ENCODE assay signal across 7 cellular contexts in genomic region chr10:47047577-47048532, GRCh38.
DNase-seq lines count a peak whose midpoint lies in the region; ATAC-seq and TF ChIP-seq lines count a peak whose summit lies in the region.

No MANE protein-coding gene starts in this region.

- ATAC-seq in activated naive CD8-positive, alpha-beta T cell treated with anti-CD3 and anti-CD28 coated beads, Interleukin-2, amount 10 ng/mL, durations not matched to agents 7 days and 5 days (ENCODE audit: low read depth), result peak; percentile 65
- ATAC-seq in left cardiac atrium (peak; percentile 57 to 65), GM21825 (IDR thresholded peaks at IDR 0.05; ENCODE audit: unreplicated experiment) (no peak)

- in situ Hi-C loops in KBM-7 (cut with MboI; ENCODE audit: low pct_unique_long_range_greater_than_20kb, low sequenced_read_pairs), result no loop called here

- H3K4me3 Mint-ChIP-seq in activated naive CD8-positive, alpha-beta T cell treated with anti-CD3 and anti-CD28 coated beads, Interleukin-2, amount 10 ng/mL, durations not matched to agents 7 days and 5 days, result no peak overlapping the region

- TF ChIP-seq CTCF in GM12865 (IDR thresholded peaks at IDR 0.05; ENCODE audit: insufficient read depth, low read depth, low read length, missing control alignments), result peak; percentile 83
- peak; percentile 85 for TF ChIP-seq CTCF in retinal pigment epithelial cell (conservative IDR thresholded peaks at IDR 0.05; ENCODE audit: low read depth, low read length)

- H3K4me3 ChIP-seq in GM12865 (ENCODE audit: low read depth, low read length), result no peak overlapping the region
- no peak overlapping the region for H3K4me3 ChIP-seq in retinal pigment epithelial cell (ENCODE audit: low read length)

- DNase-seq in GM12865 (ENCODE audit: low read depth) (peak; percentile 76), KBM-7 (peak; percentile 70), T-helper 1 cell (peak; percentile 50 to 74 (median 61)), left cardiac atrium (peak; percentile 85), retinal pigment epithelial cell (ENCODE audit: low read depth) (peak; percentile 5)
- DNase-seq in activated naive CD8-positive, alpha-beta T cell treated with anti-CD3 and anti-CD28 coated beads, Interleukin-2, amount 10 ng/mL, durations not matched to agents 7 days and 5 days, result peak; percentile 85

- POLR2A ChIA-PET in activated naive CD8-positive, alpha-beta T cell treated with anti-CD3 and anti-CD28 coated beads, Interleukin-2, amount 10 ng/mL, durations not matched to agents 7 days and 5 days (lab: Charles Lee), result interaction anchor here (0.9 to 2.3 kb wide), 4 partner anchors 118 to 267 kb away, joined by 3 to 27 read pairs (median 4); no protein-coding TSS in a partner anchor

- intact Hi-C loops in left cardiac atrium (cut with DNase I), result loop anchor here (2.0 to 5.0 kb wide), 3 partner anchors 214 to 265 kb away; no protein-coding TSS in a partner anchor

- H3K4me1 Mint-ChIP-seq in activated naive CD8-positive, alpha-beta T cell treated with anti-CD3 and anti-CD28 coated beads, Interleukin-2, amount 10 ng/mL, durations not matched to agents 7 days and 5 days, result peaks cover 12% of the 10 kb centered on the region

- H3K27me3 Mint-ChIP-seq in activated naive CD8-positive, alpha-beta T cell treated with anti-CD3 and anti-CD28 coated beads, Interleukin-2, amount 10 ng/mL, durations not matched to agents 7 days and 5 days, result no peaks in the 10 kb centered on the region

- peak overlapping the region; percentile 66 for H3K27ac Mint-ChIP-seq in activated naive CD8-positive, alpha-beta T cell treated with anti-CD3 and anti-CD28 coated beads, Interleukin-2, amount 10 ng/mL, durations not matched to agents 7 days and 5 days

- H3K36me3 Mint-ChIP-seq in activated naive CD8-positive, alpha-beta T cell treated with anti-CD3 and anti-CD28 coated beads, Interleukin-2, amount 10 ng/mL, durations not matched to agents 7 days and 5 days, result no peaks in the 10 kb centered on the region

- H3K9me3 Mint-ChIP-seq in activated naive CD8-positive, alpha-beta T cell treated with anti-CD3 and anti-CD28 coated beads, Interleukin-2, amount 10 ng/mL, durations not matched to agents 7 days and 5 days, result no peaks in the 10 kb centered on the region

Comparison
In these comparisons a context has a peak if more than half of its experiments do, and no peak if none do; other contexts are left out.
1. DNase-seq: peak in every context shown above with its lines; median percentile 85 in activated naive CD8-positive, alpha-beta T cell treated with anti-CD3 and anti-CD28 coated beads, Interleukin-2, amount 10 ng/mL, durations not matched to agents 7 days and 5 days; 85 in left cardiac atrium; 76 in GM12865; 70 in KBM-7; 61 in T-helper 1 cell; 5 in retinal pigment epithelial cell.